ENCODE assay signal across 18 cellular contexts in genomic region chr4:102569200-102569599, GRCh38.
DNase-seq lines count a peak whose midpoint lies in the region; ATAC-seq and TF ChIP-seq lines count a peak whose summit lies in the region.
"Had no signal": no experiment of that assay in that cellular context is flagged by ENCODE, and none has a peak within 500 bp of the region (broad histone marks: within the 10 kb centered on the region; RNA-seq: fewer than 3 reads in every experiment).

No MANE protein-coding gene starts in this region.

- DNase-seq in left ventricle myocardium inferior (no peak), heart left ventricle (no peak), adipocyte (ENCODE audit: low read depth) (peak; percentile 68), fibroblast of peridontal ligament (ENCODE audit: extremely low read depth) (peak; percentile 72), aorta (no peak), DMS79 (lab: John Stamatoyannopoulos, UW) (no peak)
- no peak for DNase-seq in activated naive CD4-positive, alpha-beta T cell treated with anti-CD3 and anti-CD28 coated beads, Interleukin-2, amount 50 U/mL, for 16 hours
- DNase-seq: activated CD4-positive, alpha-beta T cell treated with anti-CD3 and anti-CD28 coated beads, Interleukin-2, amount 50 U/mL, for 1 hour; activated naive CD8-positive, alpha-beta T cell treated with anti-CD3 and anti-CD28 coated beads, Interleukin-2, amount 10 ng/mL, durations not matched to agents 7 days and 5 days; activated T-cell treated with anti-CD3 and anti-CD28 coated beads, Interleukin-2, amount 50 U/mL, for 1 hour; Calu3; cerebellar nuclear complex; H7; head of caudate nucleus; NCI-H187 treated with DMSO at 0.1 percent for 48 hours; NCI-H446 treated with DMSO at 0.1 percent for 48 hours had no signal

- H3K27ac ChIP-seq in left ventricle myocardium inferior (replicated peaks) (peak overlapping the region; percentile 17), heart left ventricle (no peak overlapping the region), aorta (ENCODE audit: low read depth in 1 of 2, low read length in 2 of 2) (no peak overlapping the region)

- H3K4me3 ChIP-seq in left ventricle myocardium inferior, result no peak overlapping the region
- H3K4me3 ChIP-seq in heart left ventricle, result no peak overlapping the region
- H3K4me3 ChIP-seq in adipocyte (ENCODE audit: low read length), result no peak overlapping the region
- H3K4me3 ChIP-seq in aorta (ENCODE audit: low read length in 2 of 2), result no peak overlapping the region

- no peak overlapping the region for H3K9ac ChIP-seq in adipocyte (ENCODE audit: low read length)

- intact Hi-C loops in left ventricle myocardium inferior (cut with micrococcal nuclease), result no loop called here
- intact Hi-C loops in heart left ventricle (cut with DNase I), result no loop called here
- intact Hi-C loops in aorta (cut with DNase I), result no loop called here

- H3K9me3 ChIP-seq in left ventricle myocardium inferior (replicated peaks) (peaks cover 5% of the 10 kb centered on the region), heart left ventricle (peaks cover 0 to 7% (median 0%) of the 10 kb centered on the region in 12 donors), adipocyte (ENCODE audit: control insufficient read depth, low read length) (no peaks in the 10 kb centered on the region), aorta (ENCODE audit: control insufficient read depth, low read length) (no peaks in the 10 kb centered on the region)

- TF ChIP-seq CTCF in left ventricle myocardium inferior (IDR thresholded peaks at IDR 0.05; ENCODE audit: borderline replicate concordance) (no peak), heart left ventricle (IDR thresholded peaks at IDR 0.05) (no peak)

- TF ChIP-seq POLR2A in heart left ventricle (IDR thresholded peaks at IDR 0.05), result no peak

- H3K4me1 ChIP-seq in left ventricle myocardium inferior (peaks cover 21% of the 10 kb centered on the region), heart left ventricle (peaks cover 0 to 19% (median 5%) of the 10 kb centered on the region in 12 donors), adipocyte (ENCODE audit: control insufficient read depth, insufficient read depth, low read length) (peaks cover 23% of the 10 kb centered on the region), aorta (ENCODE audit: control insufficient read depth in 1 of 2, insufficient read depth in 2 of 2, low read length in 2 of 2) (no peaks in the 10 kb centered on the region)

- no peaks in the 10 kb centered on the region for H3K27me3 ChIP-seq in left ventricle myocardium inferior (ENCODE audit: low read depth)
- H3K27me3 ChIP-seq in heart left ventricle, result no peaks in the 10 kb centered on the region
- H3K27me3 ChIP-seq in adipocyte (replicated peaks; ENCODE audit: control insufficient read depth, insufficient read depth, low read length), result no peaks in the 10 kb centered on the region
- no peaks in the 10 kb centered on the region for H3K27me3 ChIP-seq in aorta (ENCODE audit: control insufficient read depth in 1 of 2, insufficient read depth in 2 of 2, low read length in 1 of 2)

- no peak for ATAC-seq in heart left ventricle
- peak; percentile 44 for ATAC-seq in aorta (ENCODE audit: low FRiP score)
- no peak for ATAC-seq in HG03139 (IDR thresholded peaks at IDR 0.05; ENCODE audit: unreplicated experiment)
- ATAC-seq: SK-N-SH treated with all-trans-retinoic acid at 6 μM for 48 hours had no signal

- H3K36me3 ChIP-seq in left ventricle myocardium inferior (peaks cover 15% of the 10 kb centered on the region), heart left ventricle (peaks cover 0 to 28% (median 10%) of the 10 kb centered on the region in 9 donors), adipocyte (ENCODE audit: control insufficient read depth, insufficient read depth, low read length, severe bottlenecking) (peaks cover 10% of the 10 kb centered on the region), aorta (ENCODE audit: control insufficient read depth in 1 of 2, insufficient read depth in 2 of 2, low read length in 1 of 2) (peaks cover 0 to 1% of the 10 kb centered on the region in 2 donors)

- WGBS in heart left ventricle, 4 donors, result 75 to 80% (median 79%) methylated on average over 2 of the region's 2 CpGs
- WGBS in aorta, 2 donors, result 49 to 54% methylated on average over 2 of the region's 2 CpGs

Comparison
In these comparisons a context has a peak if more than half of its experiments do, and no peak if none do; other contexts are left out.
1. DNase-seq: peak in adipocyte (single experiment) and fibroblast of peridontal ligament (single experiment); none in left ventricle myocardium inferior (single experiment), heart left ventricle (0 of 5), aorta (0 of 2), activated naive CD4-positive, alpha-beta T cell treated with anti-CD3 and anti-CD28 coated beads, Interleukin-2, amount 50 U/mL, for 16 hours (single experiment) and DMS79 (single experiment).